In genomic region chr1:162391790-162392563, GRCh38 we compare ENCODE assay signal across 8 cellular contexts. TPM values are rescaled to one million over a fixed set of nuclear protein-coding genes. Genes with fewer than 3 reads are reported as not detected.
A peak's percentile ranks its signal among the peaks of the same experiment; 100 is the strongest.
DNase-seq lines count a peak whose midpoint lies in the region; TF ChIP-seq lines count a peak whose summit lies in the region.

No MANE protein-coding gene starts in this region.

- H3K4me3 ChIP-seq in AG04450 (ENCODE audit: low read depth, low read length) (no peak overlapping the region), adipocyte (ENCODE audit: low read length) (no peak overlapping the region)

- H3K36me3 ChIP-seq in adipocyte (ENCODE audit: control insufficient read depth, insufficient read depth, low read length, severe bottlenecking), result no peaks in the 10 kb centered on the region

- peak overlapping the region; percentile 39 for H3K9ac ChIP-seq in adipocyte (ENCODE audit: low read length)

- DNase-seq in AG04450 (ENCODE audit: low read depth, low spot score) (no peak), GM10266 (ENCODE audit: extremely low spot score) (peak; percentile 54), NCI-H2029 (lab: John Stamatoyannopoulos, UW) (peak; percentile 21), adipocyte (ENCODE audit: low read depth) (peak; percentile 79), hepatic stellate cell (ENCODE audit: low spot score) (peak; percentile 47), superior temporal gyrus (ENCODE audit: extremely low spot score) (peak; percentile 60)
- no peak for DNase-seq in activated CD4-positive, CD25-positive, alpha-beta regulatory T cell (lab: John Stamatoyannopoulos, UW)
- no peak for DNase-seq in activated CD4-positive, CD25-positive, alpha-beta regulatory T cell treated with anti-CD3 and anti-CD28 coated beads, Interleukin-2, amount 50 U/mL, for 72 hours

- peaks cover 26% of the 10 kb centered on the region for H3K27me3 ChIP-seq in AG04450 (ENCODE audit: control insufficient read depth, insufficient read depth, low read length)
- H3K27me3 ChIP-seq in adipocyte (replicated peaks; ENCODE audit: control insufficient read depth, insufficient read depth, low read length), result no peaks in the 10 kb centered on the region

- peaks cover 46% of the 10 kb centered on the region for H3K4me1 ChIP-seq in adipocyte (ENCODE audit: control insufficient read depth, insufficient read depth, low read length)

- H3K27ac ChIP-seq in AG04450 (ENCODE audit: low read depth, low read length), result no peak overlapping the region

- TF ChIP-seq CTCF in AG04450 (IDR thresholded peaks at IDR 0.05; ENCODE audit: low read depth, low read length) (peak; percentile 91), GM10266 (IDR thresholded peaks at IDR 0.05; ENCODE audit: control insufficient read depth, insufficient read depth, low read depth, missing control alignments) (peak; percentile 68)

- POLR2A ChIA-PET in AG04450 (lab: Yijun Ruan, JAX), result no interaction called here

- H3K9me3 ChIP-seq in AG04450 (ENCODE audit: control insufficient read depth, insufficient read depth, low read length) (no peaks in the 10 kb centered on the region), adipocyte (ENCODE audit: control insufficient read depth, low read length) (no peaks in the 10 kb centered on the region)

- CTCF ChIA-PET in AG04450 (lab: Charles Lee), result interaction anchor here (0.5 to 3.9 kb wide), 32 partner anchors 8 to 663 kb away, joined by 3 to 33 read pairs (median 5); no protein-coding TSS in a partner anchor

RNA-seq across cellular contexts. Expression of gene C1orf226, which starts 10.4 kb away (rescaled TPM):
- polyA plus RNA-seq in AG04450 (2011; rRNA removed), result 0.07 and 0.11 TPM in 2 replicates
- polyA minus RNA-seq in AG04450 (2011; rRNA and poly(A)+ RNA removed), result 0.17 and 0.37 TPM in 2 replicates

RNA-seq across cellular contexts. Expression of gene SPATA46, which starts 15.3 kb away (rescaled TPM):
- not detected in 2 replicates for polyA plus RNA-seq in AG04450 (2011; rRNA removed)
- polyA minus RNA-seq in AG04450 (2011; rRNA and poly(A)+ RNA removed), result not detected in 2 replicates

RNA-seq across cellular contexts. Expression of gene SH2D1B, which starts 20.0 kb away (rescaled TPM):
- polyA plus RNA-seq in AG04450 (2011; rRNA removed), result not detected in 2 replicates
- not detected in 2 replicates for polyA minus RNA-seq in AG04450 (2011; rRNA and poly(A)+ RNA removed)

Comparison
In these comparisons a context has a peak if more than half of its experiments do, and no peak if none do; other contexts are left out.
1. DNase-seq: peak in GM10266 (single experiment), NCI-H2029 (single experiment), adipocyte (single experiment), hepatic stellate cell (single experiment) and superior temporal gyrus (single experiment); none in AG04450 (single experiment), activated CD4-positive, CD25-positive, alpha-beta regulatory T cell (0 of 4) and activated CD4-positive, CD25-positive, alpha-beta regulatory T cell treated with anti-CD3 and anti-CD28 coated beads, Interleukin-2, amount 50 U/mL, for 72 hours (single experiment).